24 cellular contexts compared by ENCODE assay signal in the genomic region with DNA sequence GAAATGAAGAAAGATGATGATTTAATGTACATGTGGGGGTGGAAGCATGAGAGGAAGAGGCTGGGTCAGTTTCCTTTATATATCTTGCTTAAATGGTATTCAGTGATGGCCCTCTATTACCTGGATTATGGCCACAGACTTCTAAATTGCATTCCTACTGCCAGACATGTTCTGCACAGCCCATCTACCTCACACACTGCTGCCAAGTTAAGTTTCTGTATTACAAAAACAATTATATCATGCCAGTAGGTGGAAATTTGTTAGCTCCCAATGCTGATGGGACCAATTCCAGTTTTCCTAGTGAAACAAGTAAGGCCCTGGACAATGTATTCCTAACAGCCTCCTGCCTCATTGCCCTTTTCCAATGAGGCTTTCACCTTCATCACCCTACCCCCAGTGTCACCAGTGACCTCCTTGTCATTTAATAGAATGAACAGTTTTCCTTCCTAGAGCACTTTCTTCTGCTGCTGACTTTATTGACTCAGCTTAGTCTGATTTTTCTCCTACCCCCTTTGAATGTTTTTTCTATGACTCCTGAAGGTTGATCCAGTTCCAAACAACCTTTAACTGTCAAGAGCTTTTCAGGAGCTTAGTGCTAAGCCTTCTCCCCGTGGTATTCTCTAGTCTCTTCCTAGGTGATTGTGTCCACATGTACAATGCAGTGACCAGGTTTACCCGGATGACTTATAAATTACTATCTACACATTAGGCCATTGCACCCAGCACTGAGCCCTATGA.
"Had no signal": no experiment of that assay in that cellular context is flagged by ENCODE, and none has a peak within 500 bp of the region (broad histone marks: within the 10 kb centered on the region; RNA-seq: fewer than 3 reads in every experiment).

No MANE protein-coding gene starts in this region.

- H3K4me3 ChIP-seq: breast epithelium, thoracic aorta, uterus had no signal

- ATAC-seq: activated CD4-positive, CD25-positive, alpha-beta regulatory T cell treated with anti-CD3 and anti-CD28 coated beads, Interleukin-2, amount 50 U/mL, for 24 hours; esophagus mucosa; naive thymus-derived CD4-positive, alpha-beta T cell; right cardiac atrium; stimulated activated naive CD8-positive, alpha-beta T cell treated with anti-CD3 and anti-CD28 coated beads, Interleukin-15, Interleukin-2, amounts not matched to agents 100 U/mL and 50 U/mL, for 24 hours had no signal

- H3K36me3 ChIP-seq: breast epithelium, thoracic aorta, uterus, WERI-Rb-1 had no signal

- H3K9me3 ChIP-seq: breast epithelium, thoracic aorta, uterus had no signal

- H3K4me1 ChIP-seq: breast epithelium, uterus had no signal

- H3K27me3 ChIP-seq: breast epithelium, uterus had no signal

- H3K27ac ChIP-seq: breast epithelium, thoracic aorta, uterus, WERI-Rb-1 had no signal

- DNase-seq: activated CD4-positive, alpha-beta memory T cell treated with anti-CD3 and anti-CD28 coated beads, Interleukin-2, amount 10 ng/mL, durations not matched to agents 7 days and 5 days; activated CD4-positive, alpha-beta T cell treated with anti-CD3 and anti-CD28 coated beads for 48 hours; activated CD8-positive, alpha-beta memory T cell treated with anti-CD3 and anti-CD28 coated beads, Interleukin-2, amount 50 U/mL, for 48 hours; activated gamma-delta T cell; activated naive CD4-positive, alpha-beta T cell treated with anti-CD3 and anti-CD28 coated beads, Interleukin-2, amount 10 ng/mL, durations not matched to agents 7 days and 5 days; activated naive CD8-positive, alpha-beta T cell treated with anti-CD3 and anti-CD28 coated beads, Interleukin-2, amount 10 ng/mL, durations not matched to agents 7 days and 5 days; activated T-cell treated with anti-CD3 and anti-CD28 coated beads, Interleukin-2, amount 50 U/mL, for 24 hours; amniotic stem cell; central memory CD4-positive, alpha-beta T cell; endodermal cell; foreskin melanocyte; left cardiac atrium; naive thymus-derived CD4-positive, alpha-beta T cell; nucleus accumbens; right cardiac atrium; stimulated activated CD4-positive, alpha-beta T cell treated with anti-CD3 and anti-CD28 coated beads, Interleukin-4, amount 100 ng/mL, for 1 hour; stimulated activated naive CD8-positive, alpha-beta T cell treated with anti-CD3 and anti-CD28 coated beads, Interleukin-15, Interleukin-2, amounts not matched to agents 100 U/mL and 50 U/mL, for 24 hours; T1000; uterus; WERI-Rb-1 had no signal
